9 cellular contexts compared by ENCODE assay signal in the genomic region with DNA sequence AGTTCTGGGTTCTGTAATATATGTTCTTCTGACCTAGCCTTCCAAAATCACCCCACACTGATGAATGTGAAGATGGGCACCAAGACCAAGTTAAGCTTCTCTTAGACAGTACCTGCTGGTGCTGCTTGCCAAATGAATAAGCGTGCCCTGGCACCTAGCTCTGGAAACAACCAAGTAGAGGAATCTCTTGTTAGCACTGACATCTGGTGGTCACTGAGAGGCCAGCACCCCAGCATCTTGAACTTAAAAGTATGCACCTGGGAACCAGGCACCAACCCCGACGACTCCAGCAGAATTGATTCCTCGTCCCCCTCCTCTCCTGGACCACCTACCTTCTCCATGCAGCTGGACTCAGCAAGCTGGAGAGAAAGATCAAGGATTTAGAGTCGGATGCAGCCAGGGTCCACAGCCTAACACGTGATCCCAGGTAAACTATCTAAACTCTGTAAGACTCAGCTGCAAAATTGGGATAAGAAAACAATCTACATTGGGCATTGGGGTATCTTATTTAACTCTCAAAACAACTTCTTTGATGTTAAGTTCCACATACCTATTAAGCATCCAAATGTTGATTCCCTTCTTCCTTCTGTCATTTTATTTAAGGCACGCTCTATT.
A peak's percentile ranks its signal among the peaks of the same experiment; 100 is the strongest.
DNase-seq lines count a peak whose midpoint lies in the region; TF ChIP-seq lines count a peak whose summit lies in the region.
"Had no signal": no experiment of that assay in that cellular context is flagged by ENCODE, and none has a peak within 500 bp of the region (broad histone marks: within the 10 kb centered on the region; RNA-seq: fewer than 3 reads in every experiment).

No MANE protein-coding gene starts in this region.

- H4K20me1 ChIP-seq in GM23248 (ENCODE audit: insufficient read depth): no peaks in the 10 kb centered on the region
- H4K20me1 ChIP-seq: BLaER1 had no signal

- H3K27ac ChIP-seq in GM23248: no peak overlapping the region
- H3K27ac ChIP-seq in coronary artery: no peak overlapping the region
- H3K27ac ChIP-seq in testis: no peak overlapping the region
- H3K27ac ChIP-seq: BLaER1 had no signal

- no peaks in the 10 kb centered on the region for H3K9me2 ChIP-seq in GM23248 (ENCODE audit: insufficient read depth)

- H3K79me2 ChIP-seq in GM23248 (ENCODE audit: insufficient read depth): no peaks in the 10 kb centered on the region

- H3K9me3 ChIP-seq in GM23248 (ENCODE audit: low read depth) (no peaks in the 10 kb centered on the region), testis (no peaks in the 10 kb centered on the region)
- H3K9me3 ChIP-seq: BLaER1 had no signal

- in situ Hi-C loops in GM23248 (cut with MboI): loop anchor here (10.0 to 25.0 kb wide), 2 partner anchors 191 to 434 kb away; no protein-coding TSS in a partner anchor

- peak; percentile 41 for TF ChIP-seq CTCF in coronary artery (IDR thresholded peaks at IDR 0.05)
- peak in 2 of 3 experiments; percentile 43 to 71 for TF ChIP-seq CTCF in testis (IDR thresholded peaks at IDR 0.05)

- no peak overlapping the region for H3K9ac ChIP-seq in GM23248
- H3K9ac ChIP-seq: BLaER1 had no signal

- H3K27me3 ChIP-seq in GM23248 (replicated peaks; ENCODE audit: insufficient read depth) (peaks cover 6% of the 10 kb centered on the region; the same call in 1 of the 2 replicates), testis (no peaks in the 10 kb centered on the region)
- H3K27me3 ChIP-seq: BLaER1 had no signal

- peaks cover 16% of the 10 kb centered on the region for H3F3A ChIP-seq in GM23248 (ENCODE audit: insufficient read depth)

- H3K4me1 ChIP-seq in GM23248 (ENCODE audit: insufficient read depth): peaks cover 19% of the 10 kb centered on the region
- H3K4me1 ChIP-seq in testis: no peaks in the 10 kb centered on the region

- H3K4me2 ChIP-seq in GM23248 (ENCODE audit: unreplicated experiment): no peak overlapping the region
- H3K4me2 ChIP-seq: BLaER1 had no signal

- H3K4me3 ChIP-seq in GM23248 (no peak overlapping the region), coronary artery (no peak overlapping the region), testis (no peak overlapping the region)
- H3K4me3 ChIP-seq: BLaER1 had no signal

- H2AFZ ChIP-seq in GM23248: no peak overlapping the region

- intact Hi-C loops in testis (cut with DNase I; ENCODE audit: low total_unique reads): no loop called here

- no peaks in the 10 kb centered on the region for H3K36me3 ChIP-seq in GM23248 (ENCODE audit: low read depth)
- no peaks in the 10 kb centered on the region for H3K36me3 ChIP-seq in testis (ENCODE audit: low read depth, missing control alignments)
- H3K36me3 ChIP-seq: BLaER1 had no signal

- peak; percentile 4 for DNase-seq in NCI-H146 (lab: John Stamatoyannopoulos, UW)
- DNase-seq in NCI-H146 treated with DMSO at 0.1 percent for 48 hours (lab: John Stamatoyannopoulos, UW; ENCODE audit: unreplicated experiment): no peak
- peak; percentile 79 for DNase-seq in GM23248
- DNase-seq in LoVo (ENCODE audit: low spot score): peak; percentile 76
- peak; percentile 41 for DNase-seq in T1000 (lab: John Stamatoyannopoulos, UW)
- DNase-seq in coronary artery (ENCODE audit: low spot score): no peak
- DNase-seq in medulla oblongata (ENCODE audit: extremely low spot score): peak; percentile 71
- DNase-seq in testis: peak; percentile 77

- WGBS in GM23248 (ENCODE audit: low coverage in 1 of 2, low lambda C conversion rate in 2 of 2, missing lambda C conversion rate in 2 of 2), 2 experiments: 14 to 17% methylated on average over 7 of the region's 7 CpGs
- WGBS in testis, 2 donors: 34 to 52% methylated on average over 7 of the region's 7 CpGs

- no peak for TF ChIP-seq POLR2A in testis (IDR thresholded peaks at IDR 0.05)

Comparison
In these comparisons a context has a peak if more than half of its experiments do, and no peak if none do; other contexts are left out.
1. DNase-seq: peak in NCI-H146 (single experiment), GM23248 (single experiment), LoVo (single experiment), T1000 (single experiment), medulla oblongata (single experiment) and testis (single experiment); none in NCI-H146 treated with DMSO at 0.1 percent for 48 hours (single experiment) and coronary artery (single experiment).